In the genomic region with DNA sequence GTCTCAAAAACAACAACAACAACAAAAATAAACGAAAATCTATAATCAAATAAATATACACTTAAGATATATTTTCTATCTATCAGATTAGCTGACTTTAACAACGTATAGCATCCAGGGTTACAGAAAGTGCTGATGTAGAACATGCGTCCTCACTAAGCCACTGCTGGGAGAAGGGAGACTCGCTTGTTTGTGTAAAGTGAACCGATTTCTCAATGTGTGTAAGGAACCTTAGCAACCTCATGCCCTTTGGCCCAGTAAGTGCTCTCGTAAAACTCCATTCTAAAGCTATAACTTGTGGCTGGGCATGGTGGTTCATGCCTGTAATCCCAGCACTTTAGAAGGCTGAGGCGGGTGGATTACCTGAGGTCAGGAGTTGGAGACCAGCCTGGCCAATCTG, we compare ENCODE assay signal across 26 cellular contexts. TPM values are rescaled to one million over a fixed set of nuclear protein-coding genes. Genes with fewer than 3 reads are reported as not detected.
A peak's percentile ranks its signal among the peaks of the same experiment; 100 is the strongest.
DNase-seq lines count a peak whose midpoint lies in the region; ATAC-seq, FAIRE-seq and TF ChIP-seq lines count a peak whose summit lies in the region.
"Had no signal": no experiment of that assay in that cellular context is flagged by ENCODE, and none has a peak within 500 bp of the region (broad histone marks: within the 10 kb centered on the region; RNA-seq: fewer than 3 reads in every experiment).

No MANE protein-coding gene starts in this region.

- H3K27ac Mint-ChIP-seq in stimulated activated naive CD8-positive, alpha-beta T cell treated with anti-CD3 and anti-CD28 coated beads, Interleukin-15, amount 100 ng/mL, for 72 hours = no peak overlapping the region
- H3K27ac Mint-ChIP-seq: naive thymus-derived CD8-positive, alpha-beta T cell; T-helper 1 cell treated with Interleukin-12 subunit alpha and Interleukin-12 subunit beta and Interleukin-4 antibody, amounts not matched to agents 30 μg/mL and 1 μg/mL, for 36 hours had no signal

- peaks cover 1% of the 10 kb centered on the region for H3K4me1 Mint-ChIP-seq in stimulated activated naive CD8-positive, alpha-beta T cell treated with anti-CD3 and anti-CD28 coated beads, Interleukin-15, amount 100 ng/mL, for 72 hours

- H3K4me3 Mint-ChIP-seq in stimulated activated naive CD8-positive, alpha-beta T cell treated with anti-CD3 and anti-CD28 coated beads, Interleukin-15, amount 100 ng/mL, for 72 hours = no peak overlapping the region
- H3K4me3 Mint-ChIP-seq: naive thymus-derived CD8-positive, alpha-beta T cell; T-helper 1 cell treated with Interleukin-12 subunit alpha and Interleukin-12 subunit beta and Interleukin-4 antibody, amounts not matched to agents 30 μg/mL and 1 μg/mL, for 36 hours had no signal

- H3K36me3 ChIP-seq in Peyer's patch = no peaks in the 10 kb centered on the region
- H3K36me3 ChIP-seq in small intestine (ENCODE audit: control insufficient read depth in 2 of 2, insufficient read depth in 2 of 2, low read length in 2 of 2) = no peaks in the 10 kb centered on the region
- H3K36me3 ChIP-seq: brain microvascular endothelial cell had no signal

- H3K4me3 ChIP-seq in Peyer's patch = no peak overlapping the region
- H3K4me3 ChIP-seq in small intestine (ENCODE audit: low read depth in 1 of 2, low read length in 2 of 2) = no peak overlapping the region
- H3K4me3 ChIP-seq: coronary artery, GM12878 had no signal

- H3K9me3 ChIP-seq in Peyer's patch (no peaks in the 10 kb centered on the region), small intestine (ENCODE audit: control insufficient read depth, low read depth) (no peaks in the 10 kb centered on the region)

- POLR2A ChIA-PET in HEK293T (lab: Yijun Ruan, JAX) = no interaction called here

- no peak for TF ChIP-seq CTCF in Peyer's patch (IDR thresholded peaks at IDR 0.05)

- CTCF ChIA-PET in HEK293T (lab: Yijun Ruan, JAX) = no interaction called here

- peak; percentile 37 for DNase-seq in HEK293T (ENCODE audit: extremely low spot score)
- DNase-seq in Peyer's patch = peak in 1 of 3 donors; percentile 72
- DNase-seq in left lobe of liver (ENCODE audit: low spot score) = no peak
- peak; percentile 72 for DNase-seq in small intestine
- no peak for DNase-seq in stimulated activated naive CD8-positive, alpha-beta T cell treated with anti-CD3 and anti-CD28 coated beads, Interleukin-15, amount 100 ng/mL, for 72 hours
- DNase-seq in mucosa of gallbladder (ENCODE audit: low spot score) = no peak
- DNase-seq: activated CD4-positive, alpha-beta T cell treated with anti-CD3 and anti-CD28 coated beads, Interleukin-2, amount 50 U/mL, for 4 hours; activated gamma-delta T cell; AML-193; brain microvascular endothelial cell; head of caudate nucleus; Kasumi-1; naive thymus-derived CD8-positive, alpha-beta T cell; NCI-H1436 treated with DMSO at 0.1 percent for 48 hours; NCI-H2171; NCI-H774; OCI-M1; stimulated activated CD4-positive, alpha-beta T cell treated with anti-CD3 and anti-CD28 coated beads, Interleukin-2, amount 100 ng/mL, for 24 hours; stimulated activated naive CD4-positive, alpha-beta T cell had no signal

- H3K4me1 ChIP-seq in Peyer's patch = peaks cover 0 to 26% (median 13%) of the 10 kb centered on the region in 4 donors
- peaks cover 8 to 10% of the 10 kb centered on the region in 2 donors for H3K4me1 ChIP-seq in small intestine (ENCODE audit: control insufficient read depth in 2 of 2, insufficient read depth in 1 of 2, low read depth in 1 of 2, low read length in 1 of 2)

- H3K27me3 Mint-ChIP-seq in stimulated activated naive CD8-positive, alpha-beta T cell treated with anti-CD3 and anti-CD28 coated beads, Interleukin-15, amount 100 ng/mL, for 72 hours = no peaks in the 10 kb centered on the region
- H3K27me3 Mint-ChIP-seq: naive thymus-derived CD8-positive, alpha-beta T cell had no signal

- H3K9me3 Mint-ChIP-seq in stimulated activated naive CD8-positive, alpha-beta T cell treated with anti-CD3 and anti-CD28 coated beads, Interleukin-15, amount 100 ng/mL, for 72 hours = no peaks in the 10 kb centered on the region
- H3K9me3 Mint-ChIP-seq: naive thymus-derived CD8-positive, alpha-beta T cell; T-helper 1 cell treated with Interleukin-12 subunit alpha and Interleukin-12 subunit beta and Interleukin-4 antibody, amounts not matched to agents 30 μg/mL and 1 μg/mL, for 36 hours had no signal

- ATAC-seq in left lobe of liver = peak; percentile 31
- ATAC-seq in GM19452 (IDR thresholded peaks at IDR 0.05; ENCODE audit: unreplicated experiment) = no peak
- ATAC-seq in stimulated activated naive CD8-positive, alpha-beta T cell treated with anti-CD3 and anti-CD28 coated beads, Interleukin-15, amount 100 ng/mL, for 72 hours = no peak
- ATAC-seq: GM12878; naive thymus-derived CD8-positive, alpha-beta T cell had no signal

- H3K27ac ChIP-seq in Peyer's patch = peak overlapping the region in 3 of 4 donors; percentile 24 to 69 (median 46)
- no peak overlapping the region for H3K27ac ChIP-seq in small intestine (ENCODE audit: low read depth in 1 of 2, low read length in 1 of 2)
- H3K27ac ChIP-seq: brain microvascular endothelial cell, coronary artery, parathyroid adenoma had no signal

- FAIRE-seq in small intestine (lab: Jason Lieb, UNC) = no peak
- FAIRE-seq: endometrium, GM12878, H54 had no signal

- WGBS in small intestine, 3 donors = 21 to 64% (median 35%) methylated on average over 7 of the region's 7 CpGs

- H3K27me3 ChIP-seq in Peyer's patch = no peaks in the 10 kb centered on the region
- H3K27me3 ChIP-seq in small intestine (ENCODE audit: control insufficient read depth in 2 of 2, insufficient read depth in 2 of 2, low read length in 2 of 2) = no peaks in the 10 kb centered on the region
- H3K27me3 ChIP-seq: brain microvascular endothelial cell had no signal

- TF ChIP-seq POLR2A in Peyer's patch (IDR thresholded peaks at IDR 0.05) = no peak

TF ChIP-seq in HEK293T, 16 proteins besides CTCF, POLR2A, EP300 and RAD21:
- TF ChIP-seq TARDBP (IDR thresholded peaks at IDR 0.05) = no peak
- no peak for TF ChIP-seq FOXA1 (IDR thresholded peaks at IDR 0.05)
- TF ChIP-seq BHLHE40 (IDR thresholded peaks at IDR 0.05; ENCODE audit: borderline replicate concordance) = no peak
- TF ChIP-seq SP1 (IDR thresholded peaks at IDR 0.05) = no peak
- TF ChIP-seq ELF4 (IDR thresholded peaks at IDR 0.05) = no peak

RNA-seq across cellular contexts. Expression of a gene that starts 23.8 kb away (rescaled TPM):
- total RNA-seq in Peyer's patch = 100 to 1,000 TPM; 210 to 873 (median 358) TPM
- 116 TPM for total RNA-seq in left lobe of liver
- 100 to 1,000 TPM; 108 to 173 (median 133) TPM for polyA plus RNA-seq in small intestine
- 74.8 TPM for total RNA-seq in mucosa of gallbladder

Comparison
In these comparisons a context has a peak if more than half of its experiments do, and no peak if none do; other contexts are left out.
1. DNase-seq: peak in HEK293T (single experiment) and small intestine (single experiment); none in left lobe of liver (single experiment), stimulated activated naive CD8-positive, alpha-beta T cell treated with anti-CD3 and anti-CD28 coated beads, Interleukin-15, amount 100 ng/mL, for 72 hours (0 of 2) and mucosa of gallbladder (single experiment).
2. H3K27ac ChIP-seq: peak in Peyer's patch (3 of 4); none in small intestine (0 of 2).